ENCODE assay signal across 1 cellular context in the genomic region with DNA sequence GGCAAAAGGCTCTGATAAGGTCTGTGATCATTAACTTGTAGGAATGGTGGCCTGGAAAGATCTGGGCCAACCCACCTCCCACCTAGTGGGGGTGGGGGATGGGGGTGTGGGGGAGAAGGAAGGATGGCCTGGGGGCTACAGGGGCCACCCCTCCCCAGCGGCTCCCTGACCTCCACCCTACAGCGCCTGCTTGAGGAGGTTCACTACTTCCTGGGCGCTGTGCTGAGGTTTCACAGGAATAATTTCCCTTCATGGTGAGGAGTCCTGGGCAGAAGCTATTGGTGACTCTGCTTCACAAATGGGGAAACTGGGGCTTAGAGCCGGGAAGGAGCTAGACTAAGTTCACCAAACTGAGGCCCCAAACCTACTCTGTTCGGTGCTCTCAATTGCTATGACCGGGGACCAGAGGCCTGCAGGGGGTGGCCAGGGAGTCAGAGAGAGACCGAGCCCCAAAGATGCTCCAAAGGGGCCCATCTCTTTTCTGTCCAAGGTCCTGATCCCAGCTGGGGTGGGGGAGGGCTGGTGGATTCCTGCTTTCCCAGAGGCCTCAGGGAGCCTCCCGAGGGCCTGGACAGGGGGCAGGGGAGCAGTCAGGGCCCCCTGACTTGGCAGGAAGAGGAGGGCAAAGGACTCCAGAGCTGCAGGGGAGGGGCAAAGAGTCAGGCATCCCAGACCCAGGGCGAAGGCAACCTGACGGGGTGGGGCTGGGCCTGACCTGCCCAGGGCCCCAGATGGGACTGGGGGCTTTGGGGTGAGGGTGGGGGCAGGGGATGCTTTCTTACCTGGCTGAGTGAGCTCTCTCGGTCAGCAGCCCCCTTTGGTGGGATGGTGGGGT.
TF ChIP-seq lines count a peak whose summit lies in the region.

No MANE protein-coding gene starts in this region.

TF ChIP-seq in A549, 52 proteins besides CTCF, POLR2A, EP300 and RAD21 (continued from another document):
- TF ChIP-seq EHF (CRISPR knock-in tag; IDR thresholded peaks at IDR 0.05): no peak; the same call in 1 of the 2 replicates
- 0 out of 2 replicates have a peak, but pooled peaks have one; percentile 55 for TF ChIP-seq EHMT2 (IDR thresholded peaks at IDR 0.05; ENCODE audit: low read depth)
- no peak for TF ChIP-seq FOSB (CRISPR knock-in tag; IDR thresholded peaks at IDR 0.05)
- TF ChIP-seq, protein P1, sequence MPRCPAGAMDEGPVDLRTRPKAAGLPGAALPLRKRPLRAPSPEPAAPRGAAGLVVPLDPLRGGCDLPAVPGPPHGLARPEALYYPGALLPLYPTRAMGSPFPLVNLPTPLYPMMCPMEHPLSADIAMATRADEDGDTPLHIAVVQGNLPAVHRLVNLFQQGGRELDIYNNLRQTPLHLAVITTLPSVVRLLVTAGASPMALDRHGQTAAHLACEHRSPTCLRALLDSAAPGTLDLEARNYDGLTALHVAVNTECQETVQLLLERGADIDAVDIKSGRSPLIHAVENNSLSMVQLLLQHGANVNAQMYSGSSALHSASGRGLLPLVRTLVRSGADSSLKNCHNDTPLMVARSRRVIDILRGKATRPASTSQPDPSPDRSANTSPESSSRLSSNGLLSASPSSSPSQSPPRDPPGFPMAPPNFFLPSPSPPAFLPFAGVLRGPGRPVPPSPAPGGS (IDR thresholded peaks at IDR 0.05): 0 out of 3 replicates have a peak, but pooled peaks have one; percentile 19
- TF ChIP-seq HDAC2 (IDR thresholded peaks at IDR 0.05): no peak
- no peak for TF ChIP-seq MAFK (IDR thresholded peaks at IDR 0.05; ENCODE audit: partially characterized antibody)
- TF ChIP-seq PHF8 (IDR thresholded peaks at IDR 0.05; ENCODE audit: borderline replicate concordance, low read depth): no peak
- TF ChIP-seq CBX2 (IDR thresholded peaks at IDR 0.05; ENCODE audit: borderline replicate concordance, low read depth): no peak
- TF ChIP-seq HOXA7 (CRISPR knock-in tag; IDR thresholded peaks at IDR 0.05): no peak
- no peak for TF ChIP-seq NPAS2 (CRISPR knock-in tag; IDR thresholded peaks at IDR 0.05; ENCODE audit: borderline replicate concordance)
- TF ChIP-seq FOXS1 (CRISPR knock-in tag; IDR thresholded peaks at IDR 0.05): peak; percentile 33; the same call in 1 of the 2 replicates
- no peak for TF ChIP-seq SREBF2 (IDR thresholded peaks at IDR 0.05)
- no peak for TF ChIP-seq NFE2L2 (conservative IDR thresholded peaks at IDR 0.05; ENCODE audit: low read length)
- TF ChIP-seq TFCP2L1 (CRISPR knock-in tag; IDR thresholded peaks at IDR 0.05): no peak
- TF ChIP-seq CBX8 (IDR thresholded peaks at IDR 0.05): no peak
- TF ChIP-seq, protein P2, sequence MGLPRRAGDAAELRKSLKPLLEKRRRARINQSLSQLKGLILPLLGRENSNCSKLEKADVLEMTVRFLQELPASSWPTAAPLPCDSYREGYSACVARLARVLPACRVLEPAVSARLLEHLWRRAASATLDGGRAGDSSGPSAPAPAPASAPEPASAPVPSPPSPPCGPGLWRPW (IDR thresholded peaks at IDR 0.05): no peak
